Comparison of ENCODE assay signal across 8 cellular contexts in genomic region chr6:25991785-25992412, GRCh38. TPM values are rescaled to one million over a fixed set of nuclear protein-coding genes. Genes with fewer than 3 reads are reported as not detected.
DNase-seq lines count a peak whose midpoint lies in the region; ATAC-seq and TF ChIP-seq lines count a peak whose summit lies in the region.

No MANE protein-coding gene starts in this region.

- TF ChIP-seq POLR2A in transverse colon (IDR thresholded peaks at IDR 0.05): no peak

- H3K27ac ChIP-seq in GM23338 (ENCODE audit: low read depth): peak overlapping the region; percentile 74; the same call in 1 of the 2 replicates
- peak overlapping the region; percentile 72 for H3K27ac ChIP-seq in KOPT-K1 (ENCODE audit: low read depth, low read length, poor library complexity, severe bottlenecking)
- no peak overlapping the region for H3K27ac ChIP-seq in SK-N-MC
- peak overlapping the region; percentile 86 to 90 (median 88) for H3K27ac ChIP-seq in transverse colon

- H3K4me3 ChIP-seq in GM23338: peak overlapping the region; percentile 70
- peak overlapping the region; percentile 76 for H3K4me3 ChIP-seq in SK-N-MC
- H3K4me3 ChIP-seq in transverse colon: peak overlapping the region; percentile 15 to 61 (median 51)

- H3K4me1 Mint-ChIP-seq in GM23338: peaks cover 13% of the 10 kb centered on the region
- peaks cover 18% of the 10 kb centered on the region for H3K4me1 Mint-ChIP-seq in activated naive CD8-positive, alpha-beta T cell treated with anti-CD3 and anti-CD28 coated beads, Interleukin-2, amount 10 ng/mL, durations not matched to agents 7 days and 5 days

- peak overlapping the region; percentile 81 for H3K4me2 ChIP-seq in GM23338

- ATAC-seq in GM23338: peak; percentile 38
- peak; percentile 28 for ATAC-seq in activated naive CD8-positive, alpha-beta T cell treated with anti-CD3 and anti-CD28 coated beads, Interleukin-2, amount 10 ng/mL, durations not matched to agents 7 days and 5 days (ENCODE audit: low read depth)

- no peaks in the 10 kb centered on the region; the same call in 1 of the 2 replicates for H3K79me2 ChIP-seq in GM23338 (replicated peaks; ENCODE audit: insufficient read depth)

- intact Hi-C loops in head of caudate nucleus (cut with DNase I): no loop called here
- intact Hi-C loops in transverse colon (cut with DNase I; ENCODE audit: low total_unique reads): loop anchor here (10.0 kb wide), 1 partner anchor 1137 kb away; no protein-coding TSS in a partner anchor

- POLR2A ChIA-PET in activated naive CD8-positive, alpha-beta T cell treated with anti-CD3 and anti-CD28 coated beads, Interleukin-2, amount 10 ng/mL, durations not matched to agents 7 days and 5 days (lab: Charles Lee): interaction anchor here (0.8 to 4.3 kb wide), 10 partner anchors 11 to 64 kb away, joined by 4 to 64 read pairs (median 6); partner anchors contain the start of gene TRIM38

- DNase-seq in EL: peak; percentile 70
- DNase-seq in GM23338 (ENCODE audit: low spot score): peak; percentile 70
- DNase-seq in SK-N-MC (ENCODE audit: low read depth, low spot score): no peak
- peak; percentile 66 for DNase-seq in activated naive CD8-positive, alpha-beta T cell treated with anti-CD3 and anti-CD28 coated beads, Interleukin-2, amount 10 ng/mL, durations not matched to agents 7 days and 5 days
- peak; percentile 38 to 80 (median 66) for DNase-seq in head of caudate nucleus
- peak; percentile 16 for DNase-seq in occipital lobe (lab: John Stamatoyannopoulos, UW)
- DNase-seq in transverse colon: peak; percentile 80

- peak overlapping the region; percentile 48 for H3K9ac ChIP-seq in SK-N-MC (ENCODE audit: insufficient read length)

- WGBS in transverse colon (ENCODE audit: low coverage in 1 of 2), 2 donors: 0 to 1% methylated on average over 5 to 30 of the region's 30 CpGs

- H2AFZ ChIP-seq in GM23338: peak overlapping the region; percentile 97

- in situ Hi-C loops in transverse colon (cut with MboI; ENCODE audit: low pct_ligation_motif_present in 1 of 4, low pct_unique_long_range_greater_than_20kb in 1 of 4, low sequenced_read_pairs in 3 of 4): no loop called here

- H3K4me1 ChIP-seq in GM23338 (ENCODE audit: insufficient read depth) (peaks cover 33% of the 10 kb centered on the region), transverse colon (peaks cover 5 to 24% (median 13%) of the 10 kb centered on the region in 4 donors)

- H3K27me3 Mint-ChIP-seq in GM23338 (ENCODE audit: insufficient read depth, low read depth, poor library complexity): peaks cover 6% of the 10 kb centered on the region
- H3K27me3 Mint-ChIP-seq in activated naive CD8-positive, alpha-beta T cell treated with anti-CD3 and anti-CD28 coated beads, Interleukin-2, amount 10 ng/mL, durations not matched to agents 7 days and 5 days: no peaks in the 10 kb centered on the region

- H3K36me3 ChIP-seq in GM23338 (ENCODE audit: insufficient read depth) (no peaks in the 10 kb centered on the region), KOPT-K1 (ENCODE audit: insufficient read depth, low read length) (0 out of 2 replicates have a peak, but pooled peaks cover under 1% of the 10 kb centered on the region), SK-N-MC (ENCODE audit: insufficient read depth, low read length) (no peaks in the 10 kb centered on the region), transverse colon (no peaks in the 10 kb centered on the region)

- TF ChIP-seq EP300 in transverse colon (IDR thresholded peaks at IDR 0.05; ENCODE audit: low read depth): no peak

- H3K9me3 ChIP-seq in KOPT-K1 (ENCODE audit: insufficient read depth, low read length, poor library complexity, severe bottlenecking): no peaks in the 10 kb centered on the region
- H3K9me3 ChIP-seq in SK-N-MC (ENCODE audit: low read depth, low read length): no peaks in the 10 kb centered on the region
- no peaks in the 10 kb centered on the region for H3K9me3 ChIP-seq in transverse colon

- H3K27me3 ChIP-seq in GM23338 (ENCODE audit: insufficient read depth): no peaks in the 10 kb centered on the region
- H3K27me3 ChIP-seq in transverse colon: no peaks in the 10 kb centered on the region

- peak overlapping the region; percentile 89 for H3K4me3 Mint-ChIP-seq in GM23338
- H3K4me3 Mint-ChIP-seq in activated naive CD8-positive, alpha-beta T cell treated with anti-CD3 and anti-CD28 coated beads, Interleukin-2, amount 10 ng/mL, durations not matched to agents 7 days and 5 days: peak overlapping the region; percentile 96

- H3K9me2 ChIP-seq in GM23338 (ENCODE audit: insufficient read depth): no peaks in the 10 kb centered on the region

- TF ChIP-seq CTCF in GM23338 (conservative IDR thresholded peaks at IDR 0.05; ENCODE audit: low read depth in 2 of 2) (no peak), transverse colon (IDR thresholded peaks at IDR 0.05) (no peak)

- H4K20me1 ChIP-seq in GM23338 (replicated peaks; ENCODE audit: insufficient read depth): no peaks in the 10 kb centered on the region

- H3K27ac Mint-ChIP-seq in GM23338: no peak overlapping the region
- H3K27ac Mint-ChIP-seq in activated naive CD8-positive, alpha-beta T cell treated with anti-CD3 and anti-CD28 coated beads, Interleukin-2, amount 10 ng/mL, durations not matched to agents 7 days and 5 days: peak overlapping the region; percentile 96

- H3K36me3 Mint-ChIP-seq in GM23338 (ENCODE audit: low read depth): no peaks in the 10 kb centered on the region
- peaks cover 16% of the 10 kb centered on the region for H3K36me3 Mint-ChIP-seq in activated naive CD8-positive, alpha-beta T cell treated with anti-CD3 and anti-CD28 coated beads, Interleukin-2, amount 10 ng/mL, durations not matched to agents 7 days and 5 days

- no peaks in the 10 kb centered on the region for H3F3A ChIP-seq in GM23338 (replicated peaks; ENCODE audit: low read depth)

- no peaks in the 10 kb centered on the region for H3K9me3 Mint-ChIP-seq in GM23338
- H3K9me3 Mint-ChIP-seq in activated naive CD8-positive, alpha-beta T cell treated with anti-CD3 and anti-CD28 coated beads, Interleukin-2, amount 10 ng/mL, durations not matched to agents 7 days and 5 days: no peaks in the 10 kb centered on the region

TF ChIP-seq in GM23338, 12 proteins besides CTCF, POLR2A, EP300 and RAD21 (continues in another document):
- TF ChIP-seq ZNF114 (CRISPR knock-in tag; IDR thresholded peaks at IDR 0.05): no peak
- TF ChIP-seq ETS1 (IDR thresholded peaks at IDR 0.05): no peak
- TF ChIP-seq ZNF331 (CRISPR knock-in tag; IDR thresholded peaks at IDR 0.05; ENCODE audit: low read depth): no peak
- no peak for TF ChIP-seq POLR2AphosphoS5 (IDR thresholded peaks at IDR 0.05; ENCODE audit: low read depth)
- no peak for TF ChIP-seq NANOG (IDR thresholded peaks at IDR 0.05; ENCODE audit: borderline replicate concordance)
- no peak for TF ChIP-seq JUNB (IDR thresholded peaks at IDR 0.05; ENCODE audit: unreplicated experiment)
- no peak for TF ChIP-seq CREB1 (CRISPR knock-in tag; IDR thresholded peaks at IDR 0.05; ENCODE audit: low read depth)
- no peak for TF ChIP-seq STAT1 (IDR thresholded peaks at IDR 0.05; ENCODE audit: unreplicated experiment)

RNA-seq across cellular contexts. Expression of gene TRIM38, which starts 29.3 kb away (rescaled TPM):
- 0.58 and 0.66 TPM in 2 replicates for total RNA-seq in GM23338 (2014; rRNA removed; shearing (Covaris generic))
- 0.57 and 0.82 TPM in 2 replicates for polyA plus RNA-seq in GM23338 (2016; fragmentation: Nextera tagmentation; extraction: Ambion mirVana)
- 10 to 100 TPM; 29.1 TPM for total RNA-seq in activated naive CD8-positive, alpha-beta T cell treated with anti-CD3 and anti-CD28 coated beads, Interleukin-2, amount 10 ng/mL, durations not matched to agents 7 days and 5 days
- total RNA-seq in occipital lobe: 0.47 TPM
- 10 to 100 TPM in 2 of 4 donors, 1 to 10 TPM in 2; 9.4 to 14.4 (median 9.9) TPM for total RNA-seq in transverse colon
